ENCODE assay signal across 20 cellular contexts in genomic region chr1:68136187-68136586, GRCh38.
DNase-seq lines count a peak whose midpoint lies in the region; ATAC-seq and TF ChIP-seq lines count a peak whose summit lies in the region.
"Had no signal": no experiment of that assay in that cellular context is flagged by ENCODE, and none has a peak within 500 bp of the region (broad histone marks: within the 10 kb centered on the region; RNA-seq: fewer than 3 reads in every experiment).

No MANE protein-coding gene starts in this region.

- H3K9me3 ChIP-seq in PC-3 (ENCODE audit: low read length) (no peaks in the 10 kb centered on the region), mesenchymal stem cell (ENCODE audit: control insufficient read depth, low read length) (no peaks in the 10 kb centered on the region)
- H3K9me3 ChIP-seq: SJCRH30 had no signal

- no peak overlapping the region for H3K4me3 ChIP-seq in PC-3 (ENCODE audit: low read length)
- H3K4me3 ChIP-seq in mesenchymal stem cell (ENCODE audit: insufficient read depth in 1 of 2, low read depth in 1 of 2, low read length in 2 of 2), result no peak overlapping the region
- H3K4me3 ChIP-seq: SJCRH30 had no signal

- no peak overlapping the region for H3K4me3 Mint-ChIP-seq in naive thymus-derived CD8-positive, alpha-beta T cell
- H3K4me3 Mint-ChIP-seq: B cell; CD4-positive, alpha-beta T cell had no signal

- H4K91ac ChIP-seq in mesenchymal stem cell (ENCODE audit: low read length), result no peak overlapping the region

- no peak overlapping the region for H2BK12ac ChIP-seq in mesenchymal stem cell (ENCODE audit: low read length in 2 of 2)

- TF ChIP-seq CTCF in PC-3 (conservative IDR thresholded peaks at IDR 0.05; ENCODE audit: low read depth, low read length), result no peak

- no peak overlapping the region for H2AK5ac ChIP-seq in mesenchymal stem cell (ENCODE audit: low read length, severe bottlenecking)

- H3K4me1 ChIP-seq in PC-3 (ENCODE audit: insufficient read depth, low read length) (peaks cover 10% of the 10 kb centered on the region), mesenchymal stem cell (ENCODE audit: control insufficient read depth, insufficient read depth, low read depth, low read length) (peaks cover 5% of the 10 kb centered on the region)
- H3K4me1 ChIP-seq: SJCRH30 had no signal

- H3K36me3 ChIP-seq in PC-3 (ENCODE audit: low read depth, low read length) (no peaks in the 10 kb centered on the region), mesenchymal stem cell (ENCODE audit: control insufficient read depth in 1 of 2, insufficient read depth in 2 of 2, low read depth in 1 of 2, low read length in 2 of 2) (peaks cover 26 to 98% of the 10 kb centered on the region in 2 experiments)

- WGBS in mesenchymal stem cell, result 86% methylated on average over 2 of the region's 2 CpGs

- peaks cover 0 to 20% (median 2%) of the 10 kb centered on the region in 5 donors for H3K27me3 Mint-ChIP-seq in naive thymus-derived CD8-positive, alpha-beta T cell

- H3K18ac ChIP-seq in mesenchymal stem cell (ENCODE audit: low read depth in 1 of 2, low read length in 2 of 2), result no peak overlapping the region

- H3K9me2 ChIP-seq in PC-3 (replicated peaks; ENCODE audit: low read length), result no peaks in the 10 kb centered on the region

- ATAC-seq in PC-3, result peak; percentile 91
- no peak for ATAC-seq in naive thymus-derived CD8-positive, alpha-beta T cell
- no peak for ATAC-seq in HG03159 (IDR thresholded peaks at IDR 0.05; ENCODE audit: unreplicated experiment)
- ATAC-seq in GM19467 (IDR thresholded peaks at IDR 0.05; ENCODE audit: unreplicated experiment), result no peak
- ATAC-seq: Panc1 had no signal

- H2BK120ac ChIP-seq in mesenchymal stem cell (ENCODE audit: low read depth, low read length), result no peak overlapping the region

- H3K4me2 ChIP-seq in PC-3 (ENCODE audit: low read length) (peak overlapping the region; percentile 19; the same call in 1 of the 2 replicates), mesenchymal stem cell (ENCODE audit: low read length, poor library complexity, severe bottlenecking) (no peak overlapping the region)

- H2BK5ac ChIP-seq in mesenchymal stem cell (ENCODE audit: low read depth, low read length, poor library complexity, severe bottlenecking), result no peak overlapping the region

- CTCF ChIA-PET in PC-3 (lab: Charles Lee), result no interaction called here

- intact Hi-C loops in PC-3 (cut with micrococcal nuclease), result no loop called here

- peak; percentile 36 for DNase-seq in EL
- peak; percentile 79 for DNase-seq in PC-3
- peak; percentile 62 for DNase-seq in dermis blood vessel endothelial cell
- peak; percentile 36 for DNase-seq in mesenchymal stem cell
- no peak for DNase-seq in naive thymus-derived CD8-positive, alpha-beta T cell
- DNase-seq in D341Med (ENCODE audit: low spot score), result no peak
- DNase-seq: ACHN; CD4-positive, alpha-beta T cell; HCEC 1CT; KBM-7; NCI-H1105; NCI-H1694 treated with DMSO at 0.1 percent for 48 hours; NCI-H2171 treated with DMSO at 0.1 percent for 48 hours; NCI-H774; SJCRH30; SW 1271 had no signal

- POLR2A ChIA-PET in PC-3 (lab: Charles Lee; ENCODE audit: unreplicated experiment), result no interaction called here
- POLR2A ChIA-PET in naive thymus-derived CD8-positive, alpha-beta T cell (lab: Charles Lee), result no interaction called here

- no peak overlapping the region for H3K4ac ChIP-seq in mesenchymal stem cell (ENCODE audit: low read depth in 1 of 2, low read length in 2 of 2)

- H3K27me3 ChIP-seq in PC-3 (ENCODE audit: low read length) (no peaks in the 10 kb centered on the region), mesenchymal stem cell (ENCODE audit: control insufficient read depth in 1 of 2, insufficient read depth in 1 of 2, low read length in 2 of 2) (no peaks in the 10 kb centered on the region)
- H3K27me3 ChIP-seq: SJCRH30 had no signal

- H3K27ac Mint-ChIP-seq in naive thymus-derived CD8-positive, alpha-beta T cell, result no peak overlapping the region
- H3K27ac Mint-ChIP-seq: B cell; CD4-positive, alpha-beta T cell had no signal

- H3K79me1 ChIP-seq in mesenchymal stem cell (replicated peaks; ENCODE audit: low read length, poor library complexity, severe bottlenecking), result peaks cover 17% of the 10 kb centered on the region

- H3K9me3 Mint-ChIP-seq in naive thymus-derived CD8-positive, alpha-beta T cell, result no peaks in the 10 kb centered on the region
- H3K9me3 Mint-ChIP-seq: CD4-positive, alpha-beta T cell had no signal

- H2BK15ac ChIP-seq in mesenchymal stem cell (ENCODE audit: low read depth, poor library complexity, severe bottlenecking), result no peak overlapping the region

- H4K20me1 ChIP-seq in PC-3 (ENCODE audit: low read length), result no peaks in the 10 kb centered on the region

- no peaks in the 10 kb centered on the region for H3K4me1 Mint-ChIP-seq in naive thymus-derived CD8-positive, alpha-beta T cell
- H3K4me1 Mint-ChIP-seq: B cell had no signal

- BruUV-seq in PC-3 (replicated peaks; lab: Mats Ljungman, UMichigan), result no TSS peak

- H3K14ac ChIP-seq in mesenchymal stem cell (ENCODE audit: low read length in 2 of 2), result no peak overlapping the region

- H3K27ac ChIP-seq in PC-3 (ENCODE audit: low read length), result no peak overlapping the region
- H3K27ac ChIP-seq in mesenchymal stem cell (ENCODE audit: low read length, poor library complexity, severe bottlenecking), result no peak overlapping the region
- H3K27ac ChIP-seq: SJCRH30 had no signal

- H4K8ac ChIP-seq in mesenchymal stem cell (ENCODE audit: low read length), result no peak overlapping the region

- H3K23ac ChIP-seq in mesenchymal stem cell (ENCODE audit: low read length in 2 of 2), result no peak overlapping the region

- H2AFZ ChIP-seq in PC-3 (ENCODE audit: low read length) (no peak overlapping the region), mesenchymal stem cell (ENCODE audit: low read depth, low read length) (no peak overlapping the region)

- H3K36me3 Mint-ChIP-seq in naive thymus-derived CD8-positive, alpha-beta T cell, result no peaks in the 10 kb centered on the region

- H3K9ac ChIP-seq in PC-3 (ENCODE audit: low read length), result no peak overlapping the region
- no peak overlapping the region for H3K9ac ChIP-seq in mesenchymal stem cell (ENCODE audit: low read length)

- no peaks in the 10 kb centered on the region for H3F3A ChIP-seq in PC-3 (ENCODE audit: low read length, unreplicated experiment)

- H3K79me2 ChIP-seq in PC-3 (ENCODE audit: low read length), result no peaks in the 10 kb centered on the region

Comparison
In these comparisons a context has a peak if more than half of its experiments do, and no peak if none do; other contexts are left out.
1. DNase-seq: peak in EL (single experiment), PC-3 (single experiment), dermis blood vessel endothelial cell (single experiment) and mesenchymal stem cell (single experiment); none in naive thymus-derived CD8-positive, alpha-beta T cell (0 of 10) and D341Med (single experiment).